6 cellular contexts compared by ENCODE assay signal in genomic region chr16:21697032-21697431, GRCh38. TPM values are rescaled to one million over a fixed set of nuclear protein-coding genes. Genes with fewer than 3 reads are reported as not detected.
"Had no signal": no experiment of that assay in that cellular context is flagged by ENCODE, and none has a peak within 500 bp of the region (broad histone marks: within the 10 kb centered on the region; RNA-seq: fewer than 3 reads in every experiment).

No MANE protein-coding gene starts in this region.

- H3K36me3 Mint-ChIP-seq: IgD-negative memory B cell had no signal

- H3K27ac Mint-ChIP-seq: GM23338, H9, IgD-negative memory B cell had no signal

- H3K9me3 Mint-ChIP-seq: H9, IgD-negative memory B cell had no signal

- H3K4me1 Mint-ChIP-seq: IgD-negative memory B cell had no signal

- H3K4me3 ChIP-seq: GM23338 had no signal

- H3K4me2 ChIP-seq: GM23338 had no signal

- H2AFZ ChIP-seq: GM23338 had no signal

- DNase-seq: H9, HCEC 1CT had no signal

- H3K4me3 Mint-ChIP-seq: GM23338, H9, IgD-negative memory B cell had no signal

RNA-seq across cellular contexts. Expression of gene OTOA, which starts 33.3 kb away (rescaled TPM):
- polyA plus RNA-seq: IgD-negative memory B cell had no signal

RNA-seq across cellular contexts. Expression of gene IGSF6, which starts 44.6 kb away (rescaled TPM):
- total RNA-seq: GM23338, H1, H9, HT-29 had no signal
- polyA plus RNA-seq: H1 had no signal
